ENCODE assay signal across 26 cellular contexts in the genomic region with DNA sequence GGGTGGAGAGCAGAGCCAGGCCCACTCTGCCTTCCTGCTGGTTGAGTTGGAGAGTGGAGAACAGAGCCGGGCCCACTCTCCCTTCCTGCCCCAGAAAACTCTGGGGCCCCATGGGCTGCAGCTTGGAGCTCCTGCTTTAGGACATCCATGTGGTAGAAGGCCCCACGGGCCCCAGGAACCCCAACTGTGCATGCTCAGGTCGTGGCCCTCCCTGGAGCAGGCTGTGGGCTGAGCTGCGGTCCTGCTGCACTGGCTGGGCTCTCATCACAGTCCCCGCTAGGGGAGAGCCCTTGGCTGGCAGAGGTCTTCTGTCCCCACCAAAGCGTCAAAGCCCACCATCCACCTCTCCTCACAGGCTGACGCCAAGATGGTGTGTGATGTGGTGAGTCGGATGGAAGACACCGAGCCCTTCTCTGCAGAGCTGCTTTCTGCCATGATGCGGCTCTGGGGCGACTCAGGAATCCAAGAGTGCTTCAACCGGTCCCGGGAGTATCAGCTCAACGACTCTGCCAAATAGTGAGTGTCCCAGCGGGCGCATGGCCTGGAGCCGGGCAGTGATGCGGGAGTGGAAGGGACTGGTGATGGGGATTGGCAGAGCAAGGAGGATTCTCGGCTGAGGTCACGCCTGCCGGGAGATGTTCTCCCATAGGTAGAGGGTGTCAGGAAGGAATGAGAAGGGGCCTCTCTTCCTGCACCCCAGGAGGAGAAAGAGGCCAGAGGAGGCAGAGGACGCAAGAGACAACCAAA.
"Had no signal": no experiment of that assay in that cellular context is flagged by ENCODE, and none has a peak within 500 bp of the region (broad histone marks: within the 10 kb centered on the region; RNA-seq: fewer than 3 reads in every experiment).

No MANE protein-coding gene starts in this region.

- H3K4me1 Mint-ChIP-seq: activated CD4-positive, alpha-beta memory T cell treated with anti-CD3 and anti-CD28 coated beads, Interleukin-2, amount 10 ng/mL, durations not matched to agents 7 days and 5 days; activated CD4-positive, alpha-beta T cell treated with anti-CD3 and anti-CD28 coated beads for 36 hours; activated T-helper 17 cell treated with anti-CD3 and anti-CD28 coated beads, Interleukin-2, amount 50 U/mL, for 72 hours; T-cell had no signal

- H3K36me3 Mint-ChIP-seq: activated naive CD8-positive, alpha-beta T cell; T-cell had no signal

- H3K4me3 ChIP-seq: SK-N-MC had no signal

- ATAC-seq: activated CD4-positive, alpha-beta T cell treated with anti-CD3 and anti-CD28 coated beads for 36 hours; activated T-helper 17 cell treated with anti-CD3 and anti-CD28 coated beads, Interleukin-2, amount 50 U/mL, for 72 hours; T-cell had no signal

- H3K9me3 Mint-ChIP-seq: activated CD4-positive, alpha-beta memory T cell treated with anti-CD3 and anti-CD28 coated beads, Interleukin-2, amount 10 ng/mL, durations not matched to agents 7 days and 5 days; activated naive CD4-positive, alpha-beta T cell treated with anti-CD3 and anti-CD28 coated beads for 36 hours; activated T-helper 17 cell treated with anti-CD3 and anti-CD28 coated beads, Interleukin-2, amount 50 U/mL, for 72 hours; T-cell had no signal

- H3K4me3 Mint-ChIP-seq: activated CD4-positive, alpha-beta memory T cell treated with anti-CD3 and anti-CD28 coated beads, Interleukin-2, amount 10 ng/mL, durations not matched to agents 7 days and 5 days; activated CD4-positive, alpha-beta T cell treated with anti-CD3 and anti-CD28 coated beads for 36 hours; activated naive CD4-positive, alpha-beta T cell treated with anti-CD3 and anti-CD28 coated beads for 36 hours; activated naive CD8-positive, alpha-beta T cell; activated T-helper 17 cell treated with anti-CD3 and anti-CD28 coated beads, Interleukin-2, amount 50 U/mL, for 72 hours; T-cell had no signal

- H3K27ac ChIP-seq: SK-N-MC, VCaP had no signal

- DNase-seq: activated CD4-positive, alpha-beta memory T cell treated with anti-CD3 and anti-CD28 coated beads, Interleukin-2, amount 10 ng/mL, durations not matched to agents 7 days and 5 days; activated CD4-positive, alpha-beta T cell treated with anti-CD3 and anti-CD28 coated beads for 36 hours; activated CD4-positive, alpha-beta T cell treated with anti-CD3 and anti-CD28 coated beads, Interleukin-2, amount 50 U/mL, for 1 hour; activated gamma-delta T cell; activated naive CD4-positive, alpha-beta T cell treated with anti-CD3 and anti-CD28 coated beads for 36 hours; activated T-cell treated with anti-CD3 and anti-CD28 coated beads for 4 hours; activated T-cell treated with anti-CD3 and anti-CD28 coated beads, Interleukin-2, amount 50 U/mL, for 48 hours; amygdala; central memory CD4-positive, alpha-beta T cell; MM.1S; NCI-H1105 treated with DMSO at 0.1 percent for 48 hours; NCI-H1436 treated with DMSO at 0.1 percent for 48 hours; NCI-H1930; NCI-H2171; NCI-H2227 treated with DMSO at 0.1 percent for 48 hours; NCI-H446 treated with DMSO at 0.1 percent for 48 hours; NCI-H524 treated with DMSO at 0.1 percent for 48 hours; NCI-H82; SIG-M5; T-cell; T-helper 2 cell; T1000 had no signal

- H3K27me3 Mint-ChIP-seq: activated CD4-positive, alpha-beta memory T cell treated with anti-CD3 and anti-CD28 coated beads, Interleukin-2, amount 10 ng/mL, durations not matched to agents 7 days and 5 days; activated CD4-positive, alpha-beta T cell treated with anti-CD3 and anti-CD28 coated beads for 36 hours; activated naive CD8-positive, alpha-beta T cell; activated T-helper 17 cell treated with anti-CD3 and anti-CD28 coated beads, Interleukin-2, amount 50 U/mL, for 72 hours; T-cell had no signal

- H3K27ac Mint-ChIP-seq: activated CD4-positive, alpha-beta memory T cell treated with anti-CD3 and anti-CD28 coated beads, Interleukin-2, amount 10 ng/mL, durations not matched to agents 7 days and 5 days; activated CD4-positive, alpha-beta T cell treated with anti-CD3 and anti-CD28 coated beads for 36 hours; activated naive CD4-positive, alpha-beta T cell treated with anti-CD3 and anti-CD28 coated beads for 36 hours; activated naive CD8-positive, alpha-beta T cell; activated T-helper 17 cell treated with anti-CD3 and anti-CD28 coated beads, Interleukin-2, amount 50 U/mL, for 72 hours; T-cell had no signal
